21 cellular contexts compared by ENCODE assay signal in genomic region chr19:46355991-46356669, GRCh38. TPM values are rescaled to one million over a fixed set of nuclear protein-coding genes. Genes with fewer than 3 reads are reported as not detected.
DNase-seq lines count a peak whose midpoint lies in the region; ATAC-seq and TF ChIP-seq lines count a peak whose summit lies in the region.
"Had no signal": no experiment of that assay in that cellular context is flagged by ENCODE, and none has a peak within 500 bp of the region (broad histone marks: within the 10 kb centered on the region; RNA-seq: fewer than 3 reads in every experiment).

No MANE protein-coding gene starts in this region.

- intact Hi-C loops in activated naive CD4-positive, alpha-beta T cell treated with anti-CD3 and anti-CD28 coated beads for 36 hours (cut with micrococcal nuclease), result no loop called here
- intact Hi-C loops in activated B cell treated with CpG ODN at 0.5 μM for 24 hours (cut with micrococcal nuclease), result no loop called here
- intact Hi-C loops in right cardiac atrium (cut with DNase I), result no loop called here
- intact Hi-C loops in spleen (cut with DNase I; ENCODE audit: low total_unique reads), result no loop called here

- CTCF ChIA-PET in activated naive CD4-positive, alpha-beta T cell treated with anti-CD3 and anti-CD28 coated beads for 36 hours (lab: Charles Lee), result interaction anchor here (0.6 to 1.1 kb wide), 2 partner anchors 39 to 329 kb away, joined by 3 read pairs; no protein-coding TSS in a partner anchor
- CTCF ChIA-PET in activated B cell treated with CpG ODN at 0.5 μM for 24 hours (lab: Charles Lee), result no interaction called here

- H3K4me3 ChIP-seq in right cardiac atrium (ENCODE audit: low read length), result no peak overlapping the region
- no peak overlapping the region for H3K4me3 ChIP-seq in spleen
- H3K4me3 ChIP-seq: neural progenitor cell, psoas muscle had no signal

- no peak for DNase-seq in activated naive CD4-positive, alpha-beta T cell treated with anti-CD3 and anti-CD28 coated beads for 36 hours
- DNase-seq in activated naive CD4-positive, alpha-beta T cell treated with Interleukin-2 at 50 U/mL for 16 hours, result no peak
- no peak for DNase-seq in activated B cell treated with CpG ODN at 0.5 μM for 24 hours
- DNase-seq in right cardiac atrium, result peak in 1 of 3 donors; percentile 17
- DNase-seq in spleen, result no peak
- DNase-seq in stimulated activated CD4-positive, alpha-beta T cell treated with anti-CD3 and anti-CD28 coated beads, Interleukin-2, amount 100 ng/mL, for 24 hours, result no peak
- no peak for DNase-seq in NCI-H2029 treated with DMSO at 0.1 percent for 48 hours (lab: John Stamatoyannopoulos, UW)
- DNase-seq: amygdala; CD4-positive, CD25-positive, alpha-beta regulatory T cell; GOT3; hypothalamus; IMR-90; midbrain; NCI-H1694 treated with DMSO at 0.1 percent for 48 hours; NCI-H345; psoas muscle; RPMI8226; stimulated activated naive CD4-positive, alpha-beta T cell treated with Interleukin-2 at 50 U/mL for 16 hours had no signal

- peaks cover 22% of the 10 kb centered on the region for H3K4me1 ChIP-seq in right cardiac atrium (ENCODE audit: control insufficient read depth, insufficient read depth, low read length)
- H3K4me1 ChIP-seq in spleen, result peaks cover 19 to 100% (median 66%) of the 10 kb centered on the region in 6 donors
- H3K4me1 ChIP-seq: neural progenitor cell had no signal

- no peaks in the 10 kb centered on the region for H3K27me3 Mint-ChIP-seq in activated naive CD4-positive, alpha-beta T cell treated with anti-CD3 and anti-CD28 coated beads for 36 hours (ENCODE audit: low read depth)
- no peaks in the 10 kb centered on the region for H3K27me3 Mint-ChIP-seq in activated B cell treated with CpG ODN at 0.5 μM for 24 hours
- H3K27me3 Mint-ChIP-seq: CD4-positive, CD25-positive, alpha-beta regulatory T cell had no signal

- no peak for TF ChIP-seq POLR2A in spleen (IDR thresholded peaks at IDR 0.05)

- H3K4me3 Mint-ChIP-seq in activated naive CD4-positive, alpha-beta T cell treated with anti-CD3 and anti-CD28 coated beads for 36 hours, result no peak overlapping the region
- H3K4me3 Mint-ChIP-seq in activated B cell treated with CpG ODN at 0.5 μM for 24 hours, result no peak overlapping the region
- H3K4me3 Mint-ChIP-seq: CD4-positive, CD25-positive, alpha-beta regulatory T cell; neural progenitor cell had no signal

- peaks cover 39% of the 10 kb centered on the region for H3K36me3 Mint-ChIP-seq in activated naive CD4-positive, alpha-beta T cell treated with anti-CD3 and anti-CD28 coated beads for 36 hours (ENCODE audit: low read depth)
- peaks cover 56% of the 10 kb centered on the region for H3K36me3 Mint-ChIP-seq in activated B cell treated with CpG ODN at 0.5 μM for 24 hours (ENCODE audit: low read depth)

- peaks cover 0 to 80% (median 34%) of the 10 kb centered on the region in 6 donors for H3K36me3 ChIP-seq in spleen
- H3K36me3 ChIP-seq: neural progenitor cell had no signal

- H3K4me1 Mint-ChIP-seq in activated naive CD4-positive, alpha-beta T cell treated with anti-CD3 and anti-CD28 coated beads for 36 hours (ENCODE audit: low read depth), result peaks cover 46% of the 10 kb centered on the region
- peaks cover 30% of the 10 kb centered on the region for H3K4me1 Mint-ChIP-seq in activated B cell treated with CpG ODN at 0.5 μM for 24 hours

- H3K9me3 ChIP-seq in right cardiac atrium (ENCODE audit: control insufficient read depth, low read length) (no peaks in the 10 kb centered on the region), spleen (no peaks in the 10 kb centered on the region)
- H3K9me3 ChIP-seq: psoas muscle had no signal

- H3K27ac Mint-ChIP-seq in activated naive CD4-positive, alpha-beta T cell treated with anti-CD3 and anti-CD28 coated beads for 36 hours, result peak overlapping the region; percentile 41
- peak overlapping the region; percentile 66 for H3K27ac Mint-ChIP-seq in activated B cell treated with CpG ODN at 0.5 μM for 24 hours
- H3K27ac Mint-ChIP-seq: neural progenitor cell had no signal

- ATAC-seq in activated B cell treated with CpG ODN at 0.5 μM for 24 hours (ENCODE audit: low read depth), result no peak
- ATAC-seq in right cardiac atrium, result peak; percentile 3 to 6
- no peak for ATAC-seq in GM21576 (IDR thresholded peaks at IDR 0.05; ENCODE audit: unreplicated experiment)
- ATAC-seq: psoas muscle had no signal

- TF ChIP-seq CTCF in activated B cell treated with CpG ODN at 0.5 μM for 24 hours (IDR thresholded peaks at IDR 0.05) (no peak), spleen (IDR thresholded peaks at IDR 0.05 in 8 of 11, conservative IDR thresholded peaks at IDR 0.05 in 3 of 11) (no peak)

- 88% methylated on average over 10 of the region's 10 CpGs for WGBS in right cardiac atrium
- 80 to 93% (median 87%) methylated on average over 3 to 10 of the region's 10 CpGs for WGBS in spleen, 5 donors

- H3K27ac ChIP-seq in right cardiac atrium (ENCODE audit: low read length), result peak overlapping the region; percentile 50
- H3K27ac ChIP-seq in spleen, result peak overlapping the region in 5 of 8 donors; percentile 25 to 93 (median 89)
- H3K27ac ChIP-seq: neural progenitor cell, psoas muscle had no signal

- no peaks in the 10 kb centered on the region for H3K9me3 Mint-ChIP-seq in activated naive CD4-positive, alpha-beta T cell treated with anti-CD3 and anti-CD28 coated beads for 36 hours
- no peaks in the 10 kb centered on the region for H3K9me3 Mint-ChIP-seq in activated B cell treated with CpG ODN at 0.5 μM for 24 hours
- H3K9me3 Mint-ChIP-seq: CD4-positive, CD25-positive, alpha-beta regulatory T cell; neural progenitor cell had no signal

- POLR2A ChIA-PET in activated B cell treated with CpG ODN at 0.5 μM for 24 hours (lab: Charles Lee), result interaction anchor here (0.6 kb wide), 1 partner anchor 968 kb away, joined by 3 read pairs; no protein-coding TSS in a partner anchor

- H3K27me3 ChIP-seq in right cardiac atrium (ENCODE audit: control insufficient read depth, insufficient read depth) (no peaks in the 10 kb centered on the region), spleen (replicated peaks in 1 of 7) (no peaks in the 10 kb centered on the region)
- H3K27me3 ChIP-seq: neural progenitor cell had no signal

RNA-seq across cellular contexts. Expression of gene PPP5C, which starts 9.2 kb away (rescaled TPM):
- 10 to 100 TPM; 87.4 to 89.2 TPM for total RNA-seq in activated naive CD4-positive, alpha-beta T cell treated with anti-CD3 and anti-CD28 coated beads for 36 hours
- total RNA-seq in activated B cell treated with CpG ODN at 0.5 μM for 24 hours (49.1 and 57.7 TPM in 2 replicates), right cardiac atrium (10 to 100 TPM; 62.4 to 74.1 (median 64.7) TPM), spleen (10 to 100 TPM; 61.1 to 87.3 (median 74.2) TPM)
- polyA plus RNA-seq in right cardiac atrium (62.7 TPM), spleen (10 to 100 TPM; 26.5 to 67.5 (median 29.8) TPM)

RNA-seq across cellular contexts. Expression of gene CCDC8, which starts 57.2 kb away (rescaled TPM):
- not detected for total RNA-seq in activated naive CD4-positive, alpha-beta T cell treated with anti-CD3 and anti-CD28 coated beads for 36 hours
- not detected in 2 replicates for total RNA-seq in activated B cell treated with CpG ODN at 0.5 μM for 24 hours
- total RNA-seq in right cardiac atrium, result 10 to 100 TPM; 47.0 to 54.6 (median 49.9) TPM
- polyA plus RNA-seq in right cardiac atrium, result 28.8 TPM
- total RNA-seq in spleen, result 1 to 10 TPM; 1.7 to 4.4 (median 2.6) TPM
- polyA plus RNA-seq in spleen, result 1 to 10 TPM in 2 of 3 donors, under 1 TPM in 1; 0.46 to 1.2 (median 1.1) TPM
- total RNA-seq: CD4-positive, CD25-positive, alpha-beta regulatory T cell had no signal
- polyA plus RNA-seq: CD4-positive, CD25-positive, alpha-beta regulatory T cell had no signal

RNA-seq across cellular contexts. Expression of gene HIF3A, which starts 59.3 kb away (rescaled TPM):
- not detected for total RNA-seq in activated naive CD4-positive, alpha-beta T cell treated with anti-CD3 and anti-CD28 coated beads for 36 hours
- not detected in 2 replicates for total RNA-seq in activated B cell treated with CpG ODN at 0.5 μM for 24 hours
- total RNA-seq in right cardiac atrium, result 100 to 1,000 TPM in 1 of 4 donors, 10 to 100 TPM in 3; 60.0 to 132 (median 90.8) TPM
- 94.7 TPM for polyA plus RNA-seq in right cardiac atrium
- total RNA-seq in spleen, result 100 to 1,000 TPM in 2 of 7 donors, 10 to 100 TPM in 5; 25.9 to 126 (median 97.5) TPM
- 10 to 100 TPM in 2 of 3 donors, 1 to 10 TPM in 1; 5.0 to 82.7 (median 18.7) TPM for polyA plus RNA-seq in spleen
- total RNA-seq: CD4-positive, CD25-positive, alpha-beta regulatory T cell; Daoy; IMR-90 had no signal
- polyA plus RNA-seq: CD4-positive, CD25-positive, alpha-beta regulatory T cell had no signal

Comparison
In these comparisons a context has a peak if more than half of its experiments do, and no peak if none do; other contexts are left out.
1. ATAC-seq: peak in right cardiac atrium (2 of 2); none in activated B cell treated with CpG ODN at 0.5 μM for 24 hours (single experiment) and GM21576 (single experiment).
2. RNA of gene CCDC8, which starts 57.2 kb away (total RNA-seq): 47.0 to 54.6 TPM in right cardiac atrium; 1.7 to 4.4 TPM in spleen, not detected in activated naive CD4-positive, alpha-beta T cell treated with anti-CD3 and anti-CD28 coated beads for 36 hours and not detected in activated B cell treated with CpG ODN at 0.5 μM for 24 hours; every median in the first group is over 4 times any median in the second.
3. RNA of gene HIF3A, which starts 59.3 kb away (total RNA-seq): 60.0 to 132 TPM in right cardiac atrium and 25.9 to 126 TPM in spleen; not detected in activated naive CD4-positive, alpha-beta T cell treated with anti-CD3 and anti-CD28 coated beads for 36 hours and not detected in activated B cell treated with CpG ODN at 0.5 μM for 24 hours; every median in the first group is over 10 times any median in the second.